In the genomic region with DNA sequence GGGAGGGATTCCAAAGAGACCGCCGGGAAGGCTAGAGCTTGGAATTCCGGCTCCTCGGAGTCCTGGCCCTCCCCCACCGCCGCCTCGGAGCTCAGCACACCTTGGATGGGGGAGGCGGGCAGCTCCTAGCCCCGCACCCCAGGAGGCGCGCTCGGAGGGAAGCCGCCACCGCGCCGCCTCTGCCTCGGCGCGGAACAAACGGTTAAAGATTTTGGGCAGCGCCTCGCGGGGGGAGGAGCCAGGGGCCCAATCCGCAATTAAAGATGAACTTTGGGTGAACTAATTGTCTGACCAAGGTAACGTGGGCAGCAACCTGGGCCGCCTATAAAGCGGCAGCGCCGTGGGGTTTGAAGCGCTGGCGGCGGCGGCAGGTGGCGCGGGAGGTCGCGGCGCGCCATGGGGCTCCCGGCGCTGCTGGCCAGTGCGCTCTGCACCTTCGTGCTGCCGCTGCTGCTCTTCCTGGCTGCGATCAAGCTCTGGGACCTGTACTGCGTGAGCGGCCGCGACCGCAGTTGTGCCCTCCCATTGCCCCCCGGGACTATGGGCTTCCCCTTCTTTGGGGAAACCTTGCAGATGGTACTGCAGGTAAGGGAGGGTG, we compare ENCODE assay signal across 1 cellular context.
A peak's percentile ranks its signal among the peaks of the same experiment; 100 is the strongest.
TF ChIP-seq lines count a peak whose summit lies in the region.

A gene with protein sequence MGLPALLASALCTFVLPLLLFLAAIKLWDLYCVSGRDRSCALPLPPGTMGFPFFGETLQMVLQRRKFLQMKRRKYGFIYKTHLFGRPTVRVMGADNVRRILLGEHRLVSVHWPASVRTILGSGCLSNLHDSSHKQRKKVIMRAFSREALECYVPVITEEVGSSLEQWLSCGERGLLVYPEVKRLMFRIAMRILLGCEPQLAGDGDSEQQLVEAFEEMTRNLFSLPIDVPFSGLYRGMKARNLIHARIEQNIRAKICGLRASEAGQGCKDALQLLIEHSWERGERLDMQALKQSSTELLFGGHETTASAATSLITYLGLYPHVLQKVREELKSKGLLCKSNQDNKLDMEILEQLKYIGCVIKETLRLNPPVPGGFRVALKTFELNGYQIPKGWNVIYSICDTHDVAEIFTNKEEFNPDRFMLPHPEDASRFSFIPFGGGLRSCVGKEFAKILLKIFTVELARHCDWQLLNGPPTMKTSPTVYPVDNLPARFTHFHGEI (plus strand): TSS at position 355 of the 598 bp plus-strand sequence. CDS start 42 bp downstream, at position 397.

TF ChIP-seq in K562, 482 proteins besides CTCF, POLR2A, EP300 and RAD21 (continued from another document):
- TF ChIP-seq, protein P1, sequence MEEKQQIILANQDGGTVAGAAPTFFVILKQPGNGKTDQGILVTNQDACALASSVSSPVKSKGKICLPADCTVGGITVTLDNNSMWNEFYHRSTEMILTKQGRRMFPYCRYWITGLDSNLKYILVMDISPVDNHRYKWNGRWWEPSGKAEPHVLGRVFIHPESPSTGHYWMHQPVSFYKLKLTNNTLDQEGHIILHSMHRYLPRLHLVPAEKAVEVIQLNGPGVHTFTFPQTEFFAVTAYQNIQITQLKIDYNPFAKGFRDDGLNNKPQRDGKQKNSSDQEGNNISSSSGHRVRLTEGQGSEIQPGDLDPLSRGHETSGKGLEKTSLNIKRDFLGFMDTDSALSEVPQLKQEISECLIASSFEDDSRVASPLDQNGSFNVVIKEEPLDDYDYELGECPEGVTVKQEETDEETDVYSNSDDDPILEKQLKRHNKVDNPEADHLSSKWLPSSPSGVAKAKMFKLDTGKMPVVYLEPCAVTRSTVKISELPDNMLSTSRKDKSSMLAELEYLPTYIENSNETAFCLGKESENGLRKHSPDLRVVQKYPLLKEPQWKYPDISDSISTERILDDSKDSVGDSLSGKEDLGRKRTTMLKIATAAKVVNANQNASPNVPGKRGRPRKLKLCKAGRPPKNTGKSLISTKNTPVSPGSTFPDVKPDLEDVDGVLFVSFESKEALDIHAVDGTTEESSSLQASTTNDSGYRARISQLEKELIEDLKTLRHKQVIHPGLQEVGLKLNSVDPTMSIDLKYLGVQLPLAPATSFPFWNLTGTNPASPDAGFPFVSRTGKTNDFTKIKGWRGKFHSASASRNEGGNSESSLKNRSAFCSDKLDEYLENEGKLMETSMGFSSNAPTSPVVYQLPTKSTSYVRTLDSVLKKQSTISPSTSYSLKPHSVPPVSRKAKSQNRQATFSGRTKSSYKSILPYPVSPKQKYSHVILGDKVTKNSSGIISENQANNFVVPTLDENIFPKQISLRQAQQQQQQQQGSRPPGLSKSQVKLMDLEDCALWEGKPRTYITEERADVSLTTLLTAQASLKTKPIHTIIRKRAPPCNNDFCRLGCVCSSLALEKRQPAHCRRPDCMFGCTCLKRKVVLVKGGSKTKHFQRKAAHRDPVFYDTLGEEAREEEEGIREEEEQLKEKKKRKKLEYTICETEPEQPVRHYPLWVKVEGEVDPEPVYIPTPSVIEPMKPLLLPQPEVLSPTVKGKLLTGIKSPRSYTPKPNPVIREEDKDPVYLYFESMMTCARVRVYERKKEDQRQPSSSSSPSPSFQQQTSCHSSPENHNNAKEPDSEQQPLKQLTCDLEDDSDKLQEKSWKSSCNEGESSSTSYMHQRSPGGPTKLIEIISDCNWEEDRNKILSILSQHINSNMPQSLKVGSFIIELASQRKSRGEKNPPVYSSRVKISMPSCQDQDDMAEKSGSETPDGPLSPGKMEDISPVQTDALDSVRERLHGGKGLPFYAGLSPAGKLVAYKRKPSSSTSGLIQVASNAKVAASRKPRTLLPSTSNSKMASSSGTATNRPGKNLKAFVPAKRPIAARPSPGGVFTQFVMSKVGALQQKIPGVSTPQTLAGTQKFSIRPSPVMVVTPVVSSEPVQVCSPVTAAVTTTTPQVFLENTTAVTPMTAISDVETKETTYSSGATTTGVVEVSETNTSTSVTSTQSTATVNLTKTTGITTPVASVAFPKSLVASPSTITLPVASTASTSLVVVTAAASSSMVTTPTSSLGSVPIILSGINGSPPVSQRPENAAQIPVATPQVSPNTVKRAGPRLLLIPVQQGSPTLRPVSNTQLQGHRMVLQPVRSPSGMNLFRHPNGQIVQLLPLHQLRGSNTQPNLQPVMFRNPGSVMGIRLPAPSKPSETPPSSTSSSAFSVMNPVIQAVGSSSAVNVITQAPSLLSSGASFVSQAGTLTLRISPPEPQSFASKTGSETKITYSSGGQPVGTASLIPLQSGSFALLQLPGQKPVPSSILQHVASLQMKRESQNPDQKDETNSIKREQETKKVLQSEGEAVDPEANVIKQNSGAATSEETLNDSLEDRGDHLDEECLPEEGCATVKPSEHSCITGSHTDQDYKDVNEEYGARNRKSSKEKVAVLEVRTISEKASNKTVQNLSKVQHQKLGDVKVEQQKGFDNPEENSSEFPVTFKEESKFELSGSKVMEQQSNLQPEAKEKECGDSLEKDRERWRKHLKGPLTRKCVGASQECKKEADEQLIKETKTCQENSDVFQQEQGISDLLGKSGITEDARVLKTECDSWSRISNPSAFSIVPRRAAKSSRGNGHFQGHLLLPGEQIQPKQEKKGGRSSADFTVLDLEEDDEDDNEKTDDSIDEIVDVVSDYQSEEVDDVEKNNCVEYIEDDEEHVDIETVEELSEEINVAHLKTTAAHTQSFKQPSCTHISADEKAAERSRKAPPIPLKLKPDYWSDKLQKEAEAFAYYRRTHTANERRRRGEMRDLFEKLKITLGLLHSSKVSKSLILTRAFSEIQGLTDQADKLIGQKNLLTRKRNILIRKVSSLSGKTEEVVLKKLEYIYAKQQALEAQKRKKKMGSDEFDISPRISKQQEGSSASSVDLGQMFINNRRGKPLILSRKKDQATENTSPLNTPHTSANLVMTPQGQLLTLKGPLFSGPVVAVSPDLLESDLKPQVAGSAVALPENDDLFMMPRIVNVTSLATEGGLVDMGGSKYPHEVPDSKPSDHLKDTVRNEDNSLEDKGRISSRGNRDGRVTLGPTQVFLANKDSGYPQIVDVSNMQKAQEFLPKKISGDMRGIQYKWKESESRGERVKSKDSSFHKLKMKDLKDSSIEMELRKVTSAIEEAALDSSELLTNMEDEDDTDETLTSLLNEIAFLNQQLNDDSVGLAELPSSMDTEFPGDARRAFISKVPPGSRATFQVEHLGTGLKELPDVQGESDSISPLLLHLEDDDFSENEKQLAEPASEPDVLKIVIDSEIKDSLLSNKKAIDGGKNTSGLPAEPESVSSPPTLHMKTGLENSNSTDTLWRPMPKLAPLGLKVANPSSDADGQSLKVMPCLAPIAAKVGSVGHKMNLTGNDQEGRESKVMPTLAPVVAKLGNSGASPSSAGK (IDR thresholded peaks at IDR 0.05), result peak; percentile 25; the same call in 1 of the 2 replicates
- TF ChIP-seq FOXA3 (CRISPR knock-in tag; conservative IDR thresholded peaks at IDR 0.05 in 1 of 2, IDR thresholded peaks at IDR 0.05 in 1 of 2) (no peak), ZNF263 (CRISPR knock-in tag; IDR thresholded peaks at IDR 0.05; ENCODE audit: borderline replicate concordance) (no peak), YY1 (IDR thresholded peaks at IDR 0.05; ENCODE audit: borderline replicate concordance in 1 of 3, control insufficient read depth in 1 of 3, extremely low read depth in 1 of 3, insufficient read depth in 3 of 3, insufficient read length in 1 of 3, insufficient replicate concordance in 2 of 3, low read depth in 1 of 3, low read length in 2 of 3) (peak in 1 of 3 experiments; percentile 37), POLR2G (IDR thresholded peaks at IDR 0.05; ENCODE audit: low read depth, low read length) (peak; percentile 48; the same call in 1 of the 2 replicates)
- TF ChIP-seq, protein P2, sequence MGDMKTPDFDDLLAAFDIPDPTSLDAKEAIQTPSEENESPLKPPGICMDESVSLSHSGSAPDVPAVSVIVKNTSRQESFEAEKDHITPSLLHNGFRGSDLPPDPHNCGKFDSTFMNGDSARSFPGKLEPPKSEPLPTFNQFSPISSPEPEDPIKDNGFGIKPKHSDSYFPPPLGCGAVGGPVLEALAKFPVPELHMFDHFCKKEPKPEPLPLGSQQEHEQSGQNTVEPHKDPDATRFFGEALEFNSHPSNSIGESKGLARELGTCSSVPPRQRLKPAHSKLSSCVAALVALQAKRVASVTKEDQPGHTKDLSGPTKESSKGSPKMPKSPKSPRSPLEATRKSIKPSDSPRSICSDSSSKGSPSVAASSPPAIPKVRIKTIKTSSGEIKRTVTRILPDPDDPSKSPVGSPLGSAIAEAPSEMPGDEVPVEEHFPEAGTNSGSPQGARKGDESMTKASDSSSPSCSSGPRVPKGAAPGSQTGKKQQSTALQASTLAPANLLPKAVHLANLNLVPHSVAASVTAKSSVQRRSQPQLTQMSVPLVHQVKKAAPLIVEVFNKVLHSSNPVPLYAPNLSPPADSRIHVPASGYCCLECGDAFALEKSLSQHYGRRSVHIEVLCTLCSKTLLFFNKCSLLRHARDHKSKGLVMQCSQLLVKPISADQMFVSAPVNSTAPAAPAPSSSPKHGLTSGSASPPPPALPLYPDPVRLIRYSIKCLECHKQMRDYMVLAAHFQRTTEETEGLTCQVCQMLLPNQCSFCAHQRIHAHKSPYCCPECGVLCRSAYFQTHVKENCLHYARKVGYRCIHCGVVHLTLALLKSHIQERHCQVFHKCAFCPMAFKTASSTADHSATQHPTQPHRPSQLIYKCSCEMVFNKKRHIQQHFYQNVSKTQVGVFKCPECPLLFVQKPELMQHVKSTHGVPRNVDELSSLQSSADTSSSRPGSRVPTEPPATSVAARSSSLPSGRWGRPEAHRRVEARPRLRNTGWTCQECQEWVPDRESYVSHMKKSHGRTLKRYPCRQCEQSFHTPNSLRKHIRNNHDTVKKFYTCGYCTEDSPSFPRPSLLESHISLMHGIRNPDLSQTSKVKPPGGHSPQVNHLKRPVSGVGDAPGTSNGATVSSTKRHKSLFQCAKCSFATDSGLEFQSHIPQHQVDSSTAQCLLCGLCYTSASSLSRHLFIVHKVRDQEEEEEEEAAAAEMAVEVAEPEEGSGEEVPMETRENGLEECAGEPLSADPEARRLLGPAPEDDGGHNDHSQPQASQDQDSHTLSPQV (IDR thresholded peaks at IDR 0.05), result 0 out of 2 replicates have a peak, but pooled peaks have one; percentile 31
- TF ChIP-seq, protein P3, sequence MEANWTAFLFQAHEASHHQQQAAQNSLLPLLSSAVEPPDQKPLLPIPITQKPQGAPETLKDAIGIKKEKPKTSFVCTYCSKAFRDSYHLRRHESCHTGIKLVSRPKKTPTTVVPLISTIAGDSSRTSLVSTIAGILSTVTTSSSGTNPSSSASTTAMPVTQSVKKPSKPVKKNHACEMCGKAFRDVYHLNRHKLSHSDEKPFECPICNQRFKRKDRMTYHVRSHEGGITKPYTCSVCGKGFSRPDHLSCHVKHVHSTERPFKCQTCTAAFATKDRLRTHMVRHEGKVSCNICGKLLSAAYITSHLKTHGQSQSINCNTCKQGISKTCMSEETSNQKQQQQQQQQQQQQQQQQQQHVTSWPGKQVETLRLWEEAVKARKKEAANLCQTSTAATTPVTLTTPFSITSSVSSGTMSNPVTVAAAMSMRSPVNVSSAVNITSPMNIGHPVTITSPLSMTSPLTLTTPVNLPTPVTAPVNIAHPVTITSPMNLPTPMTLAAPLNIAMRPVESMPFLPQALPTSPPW (CRISPR knock-in tag; IDR thresholded peaks at IDR 0.05), result peak; percentile 49
TF ChIP-seq in K562: peak in this region for 17.
